17 cellular contexts compared by ENCODE assay signal in genomic region chr17:60630352-60630751, GRCh38. TPM values are rescaled to one million over a fixed set of nuclear protein-coding genes. Genes with fewer than 3 reads are reported as not detected.
A peak's percentile ranks its signal among the peaks of the same experiment; 100 is the strongest.
DNase-seq lines count a peak whose midpoint lies in the region; ATAC-seq and TF ChIP-seq lines count a peak whose summit lies in the region.
"Had no signal": no experiment of that assay in that cellular context is flagged by ENCODE, and none has a peak within 500 bp of the region (broad histone marks: within the 10 kb centered on the region; RNA-seq: fewer than 3 reads in every experiment).

No MANE protein-coding gene starts in this region.

- H3K36me3 Mint-ChIP-seq in memory B cell = peaks cover 7% of the 10 kb centered on the region

- DNase-seq in heart left ventricle (peak in 3 of 5 donors; percentile 29 to 51 (median 41)), right atrium auricular region (ENCODE audit: low spot score) (no peak), cerebellar cortex (ENCODE audit: low spot score) (peak; percentile 93), memory B cell (ENCODE audit: low spot score in 2 of 2) (no peak), NCI-H146 treated with DMSO at 0.1 percent for 48 hours (lab: John Stamatoyannopoulos, UW; ENCODE audit: unreplicated experiment) (no peak), mesenteric fat pad (ENCODE audit: low spot score) (no peak), WERI-Rb-1 (no peak)
- DNase-seq: ACHN; activated CD4-positive, alpha-beta memory T cell treated with anti-CD3 and anti-CD28 coated beads, Interleukin-2, amount 10 ng/mL, durations not matched to agents 7 days and 5 days; activated naive CD4-positive, alpha-beta T cell treated with anti-CD3 and anti-CD28 coated beads, Interleukin-2, amount 10 ng/mL, durations not matched to agents 7 days and 5 days; cortex of kidney; foreskin melanocyte; kidney; PC-9; stimulated activated CD8-positive, alpha-beta memory T cell treated with anti-CD3 and anti-CD28 coated beads, Interleukin-4, amount 100 ng/mL, for 48 hours had no signal

- H3K27me3 ChIP-seq in heart left ventricle = no peaks in the 10 kb centered on the region
- no peaks in the 10 kb centered on the region for H3K27me3 ChIP-seq in right atrium auricular region
- no peaks in the 10 kb centered on the region for H3K27me3 ChIP-seq in WERI-Rb-1 (ENCODE audit: insufficient read depth, low read depth, severe bottlenecking)

- peaks cover 2% of the 10 kb centered on the region for H3K4me1 Mint-ChIP-seq in memory B cell

- H3K4me3 Mint-ChIP-seq in memory B cell = no peak overlapping the region
- H3K4me3 Mint-ChIP-seq: activated CD4-positive, alpha-beta memory T cell treated with anti-CD3 and anti-CD28 coated beads, Interleukin-2, amount 10 ng/mL, durations not matched to agents 7 days and 5 days; activated naive CD4-positive, alpha-beta T cell treated with anti-CD3 and anti-CD28 coated beads, Interleukin-2, amount 10 ng/mL, durations not matched to agents 7 days and 5 days; T-helper 2 cell treated with Interferon-gamma antibody and Interleukin-4, amounts not matched to agents 5 μg/mL and 100 μg/mL, for 36 hours had no signal

- 59 to 69% (median 65%) methylated on average over 5 of the region's 5 CpGs for whole genome bisulfite sequencing in heart left ventricle, 4 donors

- peak overlapping the region; percentile 70 for H3K27ac Mint-ChIP-seq in memory B cell
- H3K27ac Mint-ChIP-seq: activated CD4-positive, alpha-beta memory T cell treated with anti-CD3 and anti-CD28 coated beads, Interleukin-2, amount 10 ng/mL, durations not matched to agents 7 days and 5 days; activated naive CD4-positive, alpha-beta T cell treated with anti-CD3 and anti-CD28 coated beads, Interleukin-2, amount 10 ng/mL, durations not matched to agents 7 days and 5 days; T-helper 2 cell treated with Interferon-gamma antibody and Interleukin-4, amounts not matched to agents 5 μg/mL and 100 μg/mL, for 36 hours had no signal

- no peaks in the 10 kb centered on the region for H3K27me3 Mint-ChIP-seq in memory B cell
- H3K27me3 Mint-ChIP-seq: activated CD4-positive, alpha-beta memory T cell treated with anti-CD3 and anti-CD28 coated beads, Interleukin-2, amount 10 ng/mL, durations not matched to agents 7 days and 5 days; activated naive CD4-positive, alpha-beta T cell treated with anti-CD3 and anti-CD28 coated beads, Interleukin-2, amount 10 ng/mL, durations not matched to agents 7 days and 5 days had no signal

- H3K36me3 ChIP-seq in heart left ventricle = peaks cover 0 to 55% (median 43%) of the 10 kb centered on the region in 9 donors
- H3K36me3 ChIP-seq in right atrium auricular region = peaks cover 24% of the 10 kb centered on the region
- H3K36me3 ChIP-seq in WERI-Rb-1 = peaks cover 89% of the 10 kb centered on the region

- H3K4me1 ChIP-seq in heart left ventricle (peaks cover 0 to 13% (median 2%) of the 10 kb centered on the region in 12 donors), right atrium auricular region (no peaks in the 10 kb centered on the region)

- H3K4me3 ChIP-seq in heart left ventricle (no peak overlapping the region), right atrium auricular region (no peak overlapping the region), WERI-Rb-1 (ENCODE audit: low read depth, low read length) (no peak overlapping the region)
- H3K4me3 ChIP-seq: PC-9 had no signal

- TF ChIP-seq CTCF in heart left ventricle (IDR thresholded peaks at IDR 0.05) (no peak), right atrium auricular region (IDR thresholded peaks at IDR 0.05) (no peak), WERI-Rb-1 (IDR thresholded peaks at IDR 0.05; ENCODE audit: low read depth, low read length) (no peak)

- H3K27ac ChIP-seq in heart left ventricle (peak overlapping the region in 3 of 12 donors; percentile 4 to 48 (median 4)), right atrium auricular region (no peak overlapping the region), temporal lobe (ENCODE audit: low read depth, low read length) (peak overlapping the region; percentile 87), WERI-Rb-1 (no peak overlapping the region)
- H3K27ac ChIP-seq: PC-9 had no signal

- intact Hi-C loops in heart left ventricle (cut with DNase I) = loop anchor here in 4 of 10 donors (10.0 kb wide), 3 partner anchors 166 to 196 kb away; no protein-coding TSS in a partner anchor

- no peak for TF ChIP-seq POLR2A in heart left ventricle (IDR thresholded peaks at IDR 0.05)

- H3K9me3 ChIP-seq in heart left ventricle (no peaks in the 10 kb centered on the region), right atrium auricular region (no peaks in the 10 kb centered on the region), WERI-Rb-1 (ENCODE audit: severe bottlenecking) (no peaks in the 10 kb centered on the region)

- H3K9me3 Mint-ChIP-seq in memory B cell = no peaks in the 10 kb centered on the region
- H3K9me3 Mint-ChIP-seq: activated CD4-positive, alpha-beta memory T cell treated with anti-CD3 and anti-CD28 coated beads, Interleukin-2, amount 10 ng/mL, durations not matched to agents 7 days and 5 days; activated naive CD4-positive, alpha-beta T cell treated with anti-CD3 and anti-CD28 coated beads, Interleukin-2, amount 10 ng/mL, durations not matched to agents 7 days and 5 days; T-helper 2 cell treated with Interferon-gamma antibody and Interleukin-4, amounts not matched to agents 5 μg/mL and 100 μg/mL, for 36 hours had no signal

- ATAC-seq in heart left ventricle = no peak
- no peak for ATAC-seq in memory B cell (ENCODE audit: low read depth)

RNA-seq across cellular contexts. Expression of gene PPM1D, which starts 30.4 kb away (rescaled TPM):
- 10 to 100 TPM in 2 of 9 donors, 1 to 10 TPM in 7; 6.2 to 11.4 (median 7.7) TPM for total RNA-seq in heart left ventricle
- polyA plus RNA-seq in heart left ventricle = 1 to 10 TPM; 1.9 to 6.4 TPM
- 1 to 10 TPM; 5.0 to 7.6 TPM for total RNA-seq in right atrium auricular region
- 12.8 TPM for total RNA-seq in temporal lobe
- total RNA-seq in mesenteric fat pad = 16.7 TPM

RNA-seq across cellular contexts. Expression of gene BCAS3, which starts 47.3 kb away (rescaled TPM):
- total RNA-seq in heart left ventricle (10 to 100 TPM; 10.6 to 23.5 (median 18.3) TPM), right atrium auricular region (10 to 100 TPM; 12.0 to 15.6 TPM), temporal lobe (38.4 TPM), mesenteric fat pad (20.8 TPM)
- 1 to 10 TPM; 4.5 to 6.8 TPM for polyA plus RNA-seq in heart left ventricle

Comparison
In these comparisons a context has a peak if more than half of its experiments do, and no peak if none do; other contexts are left out.
1. DNase-seq: peak in heart left ventricle (3 of 5) and cerebellar cortex (single experiment); none in right atrium auricular region (single experiment), memory B cell (0 of 2), NCI-H146 treated with DMSO at 0.1 percent for 48 hours (single experiment), mesenteric fat pad (single experiment) and WERI-Rb-1 (single experiment).